In genomic region chr3:100164730-100165129, GRCh38 we compare ENCODE assay signal across 14 cellular contexts.
"Had no signal": no experiment of that assay in that cellular context is flagged by ENCODE, and none has a peak within 500 bp of the region (broad histone marks: within the 10 kb centered on the region; RNA-seq: fewer than 3 reads in every experiment).

No MANE protein-coding gene starts in this region.

- H3K27ac ChIP-seq: epithelial cell of prostate had no signal

- H3K9me3 Mint-ChIP-seq: activated CD4-positive, alpha-beta T cell treated with anti-CD3 and anti-CD28 coated beads, Interleukin-2, amount 10 ng/mL, durations not matched to agents 7 days and 5 days; activated T-helper 1 cell treated with anti-CD3 and anti-CD28 coated beads, Interleukin-12 subunit alpha, Interleukin-12 subunit beta, Interleukin-2, Interleukin-4 antibody, amounts not matched to agents 30 ng/mL and 10 ng/mL and 1 ng/mL, durations not matched to agents 14 hours and 24 hours and 36 hours; naive thymus-derived CD4-positive, alpha-beta T cell; stimulated activated naive B cell treated with anti-CD40 and anti-IgM and Interleukin-4, amounts not matched to agents 10 μg/mL and 1 μg/mL and 100 μg/mL, for 72 hours had no signal

- H3K4me3 ChIP-seq: left lung, mucosa of descending colon had no signal

- ATAC-seq: left lung; mucosa of descending colon; naive thymus-derived CD4-positive, alpha-beta T cell; stimulated activated naive B cell treated with anti-CD40 and anti-IgM and Interleukin-4, amounts not matched to agents 10 μg/mL and 1 μg/mL and 100 μg/mL, for 72 hours had no signal

- H3K4me1 Mint-ChIP-seq: activated CD4-positive, alpha-beta T cell treated with anti-CD3 and anti-CD28 coated beads, Interleukin-2, amount 10 ng/mL, durations not matched to agents 7 days and 5 days; activated naive CD8-positive, alpha-beta T cell treated with anti-CD3 and anti-CD28 coated beads, Interleukin-2, amount 10 ng/mL, durations not matched to agents 7 days and 5 days; naive thymus-derived CD4-positive, alpha-beta T cell; stimulated activated naive B cell treated with anti-CD40 and anti-IgM and Interleukin-4, amounts not matched to agents 10 μg/mL and 1 μg/mL and 100 μg/mL, for 72 hours had no signal

- H3K27ac Mint-ChIP-seq: activated CD4-positive, alpha-beta T cell treated with anti-CD3 and anti-CD28 coated beads, Interleukin-2, amount 10 ng/mL, durations not matched to agents 7 days and 5 days; activated naive CD8-positive, alpha-beta T cell treated with anti-CD3 and anti-CD28 coated beads, Interleukin-2, amount 10 ng/mL, durations not matched to agents 7 days and 5 days; activated T-helper 1 cell treated with anti-CD3 and anti-CD28 coated beads, Interleukin-12 subunit alpha, Interleukin-12 subunit beta, Interleukin-2, Interleukin-4 antibody, amounts not matched to agents 30 ng/mL and 10 ng/mL and 1 ng/mL, durations not matched to agents 14 hours and 24 hours and 36 hours; naive thymus-derived CD4-positive, alpha-beta T cell; stimulated activated naive B cell treated with anti-CD40 and anti-IgM and Interleukin-4, amounts not matched to agents 10 μg/mL and 1 μg/mL and 100 μg/mL, for 72 hours had no signal

- H3K27me3 Mint-ChIP-seq: activated CD4-positive, alpha-beta T cell treated with anti-CD3 and anti-CD28 coated beads, Interleukin-2, amount 10 ng/mL, durations not matched to agents 7 days and 5 days; activated naive CD8-positive, alpha-beta T cell treated with anti-CD3 and anti-CD28 coated beads, Interleukin-2, amount 10 ng/mL, durations not matched to agents 7 days and 5 days; naive thymus-derived CD4-positive, alpha-beta T cell; stimulated activated naive B cell treated with anti-CD40 and anti-IgM and Interleukin-4, amounts not matched to agents 10 μg/mL and 1 μg/mL and 100 μg/mL, for 72 hours had no signal

- H3K9me3 ChIP-seq: left lung, mucosa of descending colon had no signal

- DNase-seq: activated CD4-positive, alpha-beta T cell treated with anti-CD3 and anti-CD28 coated beads, Interleukin-2, amount 10 ng/mL, durations not matched to agents 7 days and 5 days; activated CD4-positive, CD25-positive, alpha-beta regulatory T cell; activated naive CD8-positive, alpha-beta T cell treated with anti-CD3 and anti-CD28 coated beads, Interleukin-2, amount 10 ng/mL, durations not matched to agents 7 days and 5 days; hippocampal formation; left lung; mucosa of descending colon; naive thymus-derived CD4-positive, alpha-beta T cell; retina; stimulated activated CD4-positive, alpha-beta T cell treated with anti-CD3 and anti-CD28 coated beads, Interleukin-15, amount 100 ng/mL, for 24 hours; stimulated activated CD4-positive, alpha-beta T cell treated with anti-CD3 and anti-CD28 coated beads, Interleukin-4, amount 100 ng/mL, for 1 hour; stimulated activated naive B cell treated with anti-CD40 and anti-IgM and Interleukin-4, amounts not matched to agents 10 μg/mL and 1 μg/mL and 100 μg/mL, for 72 hours; substantia nigra had no signal

- H3K4me1 ChIP-seq: left lung had no signal

- H3K27me3 ChIP-seq: left lung had no signal

- H3K4me3 Mint-ChIP-seq: activated CD4-positive, alpha-beta T cell treated with anti-CD3 and anti-CD28 coated beads, Interleukin-2, amount 10 ng/mL, durations not matched to agents 7 days and 5 days; activated naive CD8-positive, alpha-beta T cell treated with anti-CD3 and anti-CD28 coated beads, Interleukin-2, amount 10 ng/mL, durations not matched to agents 7 days and 5 days; activated T-helper 1 cell treated with anti-CD3 and anti-CD28 coated beads, Interleukin-12 subunit alpha, Interleukin-12 subunit beta, Interleukin-2, Interleukin-4 antibody, amounts not matched to agents 30 ng/mL and 10 ng/mL and 1 ng/mL, durations not matched to agents 14 hours and 24 hours and 36 hours; naive thymus-derived CD4-positive, alpha-beta T cell; stimulated activated naive B cell treated with anti-CD40 and anti-IgM and Interleukin-4, amounts not matched to agents 10 μg/mL and 1 μg/mL and 100 μg/mL, for 72 hours had no signal
